Comparison of ENCODE assay signal across 1 cellular context in genomic region chr16:23595951-23596720, GRCh38.
TF ChIP-seq lines count a peak whose summit lies in the region.

NDUFAB1 (minus strand) TSS chr16:23596316; CDS start chr16:23596290, 26 bp downstream.

TF ChIP-seq in H1, 55 proteins besides CTCF, POLR2A, EP300 and RAD21 (continued from another document):
- TF ChIP-seq CHD7 (IDR thresholded peaks at IDR 0.05; ENCODE audit: insufficient replicate concordance, low read length) (no peak), MAX (IDR thresholded peaks at IDR 0.05) (peak; percentile 36; the same call in 1 of the 2 replicates), TAF7 (optimal IDR thresholded peaks at IDR 0.05; ENCODE audit: borderline replicate concordance, low read depth, low read length) (peak; percentile 67), KDM5A (IDR thresholded peaks at IDR 0.05; ENCODE audit: low read length) (peak; percentile 82), EGR1 (IDR thresholded peaks at IDR 0.05; ENCODE audit: borderline replicate concordance, low read depth, low read length) (peak; percentile 47; the same call in 1 of the 2 replicates), BRCA1 (IDR thresholded peaks at IDR 0.05; ENCODE audit: low read depth, low read length) (no peak), ATF2 (IDR thresholded peaks at IDR 0.05; ENCODE audit: low read length) (no peak), E2F6 (IDR thresholded peaks at IDR 0.05) (0 out of 2 replicates have a peak, but pooled peaks have one; percentile 6), POLR2AphosphoS5 (IDR thresholded peaks at IDR 0.05; ENCODE audit: low read depth, low read length) (peak; percentile 63), SIRT6 (IDR thresholded peaks at IDR 0.05; ENCODE audit: low read length) (no peak), TBP (IDR thresholded peaks at IDR 0.05; ENCODE audit: low read depth, low read length) (peak; percentile 78), KDM1A (IDR thresholded peaks at IDR 0.05; ENCODE audit: borderline replicate concordance, low read length) (0 out of 2 replicates have a peak, but pooled peaks have one; percentile 36), ASH2L (IDR thresholded peaks at IDR 0.05; ENCODE audit: low read length) (peak; percentile 60), KDM4A (IDR thresholded peaks at IDR 0.05; ENCODE audit: low read depth, low read length, severe bottlenecking) (no peak), CREB1 (IDR thresholded peaks at IDR 0.05) (peak; percentile 79), SP2 (IDR thresholded peaks at IDR 0.05; ENCODE audit: low read length) (peak; percentile 36; the same call in 1 of the 2 replicates), RBBP5 (IDR thresholded peaks at IDR 0.05; ENCODE audit: borderline replicate concordance, low read depth, low read length) (0 out of 2 replicates have a peak, but pooled peaks have one; percentile 32), RFX5 (IDR thresholded peaks at IDR 0.05; ENCODE audit: borderline replicate concordance, low read depth, low read length) (no peak), HDAC2 (IDR thresholded peaks at IDR 0.05; ENCODE audit: borderline replicate concordance in 1 of 2, low read depth in 2 of 2, low read length in 2 of 2) (peak in 1 of 2 experiments; percentile 57; a peak in 1 of 4 replicates), RXRA (IDR thresholded peaks at IDR 0.05; ENCODE audit: insufficient read depth, low read depth, low read length) (no peak), ATF3 (IDR thresholded peaks at IDR 0.05; ENCODE audit: insufficient read depth, low read depth, low read length) (peak; percentile 46; the same call in 1 of the 2 replicates), NRF1 (IDR thresholded peaks at IDR 0.05; ENCODE audit: low read depth, low read length) (0 out of 2 replicates have a peak, but pooled peaks have one; percentile 8), SIN3A (conservative IDR thresholded peaks at IDR 0.05 in 1 of 2, IDR thresholded peaks at IDR 0.05 in 1 of 2; ENCODE audit: low read depth in 1 of 2, low read length in 2 of 2) (peak in 1 of 2 experiments; percentile 74; a peak in 1 of 4 replicates)
